1 cellular context compared by ENCODE assay signal in the genomic region with DNA sequence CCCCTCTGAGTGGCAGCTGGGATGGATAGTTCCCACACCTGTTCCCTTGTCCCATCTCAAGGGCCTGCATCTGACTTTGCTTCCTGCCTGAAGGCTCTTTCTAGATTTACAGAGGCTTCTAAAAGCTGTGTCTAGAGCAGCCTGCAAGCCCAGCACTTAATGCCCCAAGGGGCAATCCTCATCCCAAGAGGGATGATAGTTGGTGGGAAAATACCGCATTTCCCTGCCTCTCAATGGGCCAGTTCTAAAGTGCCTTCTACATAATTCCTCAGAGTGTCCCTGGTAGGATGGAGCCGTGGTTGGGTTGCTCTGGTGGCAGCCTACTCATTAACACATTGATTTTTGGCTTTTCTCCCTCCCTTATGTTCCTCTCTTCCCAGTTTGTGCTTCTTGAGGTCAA.
TF ChIP-seq lines count a peak whose summit lies in the region.

No MANE protein-coding gene starts in this region.

TF ChIP-seq in endothelial cell of umbilical vein, 7 proteins besides CTCF, POLR2A, EP300 and RAD21:
- no peak for TF ChIP-seq FOS (IDR thresholded peaks at IDR 0.05; ENCODE audit: borderline replicate concordance, insufficient read depth, low read length)
- no peak for TF ChIP-seq GATA2 (IDR thresholded peaks at IDR 0.05; ENCODE audit: insufficient read depth, insufficient read length, low read depth, low read length)
- TF ChIP-seq MYC (IDR thresholded peaks at IDR 0.05; ENCODE audit: low read depth, low read length): no peak
- TF ChIP-seq POLR2AphosphoS5 (IDR thresholded peaks at IDR 0.05; ENCODE audit: insufficient read depth, low read depth, low read length): no peak
- TF ChIP-seq EZH2 (IDR thresholded peaks at IDR 0.05; ENCODE audit: borderline replicate concordance, low read depth, low read length, severe bottlenecking): no peak
- TF ChIP-seq JUN (IDR thresholded peaks at IDR 0.05; ENCODE audit: borderline replicate concordance, insufficient read depth, insufficient read length, low read depth): no peak
- TF ChIP-seq, protein P1, sequence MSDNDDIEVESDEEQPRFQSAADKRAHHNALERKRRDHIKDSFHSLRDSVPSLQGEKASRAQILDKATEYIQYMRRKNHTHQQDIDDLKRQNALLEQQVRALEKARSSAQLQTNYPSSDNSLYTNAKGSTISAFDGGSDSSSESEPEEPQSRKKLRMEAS (IDR thresholded peaks at IDR 0.05; ENCODE audit: insufficient read depth, insufficient read length): no peak
